ENCODE assay signal across 20 cellular contexts in genomic region chr12:129535351-129535750, GRCh38.
DNase-seq lines count a peak whose midpoint lies in the region; ATAC-seq, FAIRE-seq and TF ChIP-seq lines count a peak whose summit lies in the region.
"Had no signal": no experiment of that assay in that cellular context is flagged by ENCODE, and none has a peak within 500 bp of the region (broad histone marks: within the 10 kb centered on the region; RNA-seq: fewer than 3 reads in every experiment).

No MANE protein-coding gene starts in this region.

- TF ChIP-seq EP300 in K562 (IDR thresholded peaks at IDR 0.05; ENCODE audit: low read length): no peak

- H3K9me3 ChIP-seq in K562 (replicated peaks; ENCODE audit: control insufficient read depth, insufficient read depth, low read depth, low read length): no peaks in the 10 kb centered on the region
- H3K9me3 ChIP-seq in hepatocyte (ENCODE audit: low read depth): no peaks in the 10 kb centered on the region
- H3K9me3 ChIP-seq: SK-N-SH had no signal

- ATAC-seq in K562 (no peak), HG02798 (IDR thresholded peaks at IDR 0.05; ENCODE audit: poor library complexity, unreplicated experiment) (no peak), GM18498 (IDR thresholded peaks at IDR 0.05; ENCODE audit: unreplicated experiment) (no peak)
- ATAC-seq: GM12878 had no signal

- peaks cover 14% of the 10 kb centered on the region for H3K9me3 Mint-ChIP-seq in activated CD4-positive, alpha-beta T cell treated with anti-CD3 and anti-CD28 coated beads, Interleukin-2, amount 10 ng/mL, durations not matched to agents 24 days and 14 days

- no peak for TF ChIP-seq POLR2A in K562 (conservative IDR thresholded peaks at IDR 0.05)

- in situ Hi-C loops in K562 (cut with MboI): no loop called here

- no peak overlapping the region for H3K9ac ChIP-seq in K562 (ENCODE audit: insufficient read depth in 1 of 2, low read depth in 2 of 2, low read length in 2 of 2)
- H3K9ac ChIP-seq: SK-N-SH had no signal

- H4K20me1 ChIP-seq in K562 (replicated peaks; ENCODE audit: control insufficient read depth, insufficient read depth, low read length): no peaks in the 10 kb centered on the region
- no peaks in the 10 kb centered on the region for H4K20me1 ChIP-seq in hepatocyte (ENCODE audit: insufficient read depth, poor library complexity, severe bottlenecking)

- POLR2A ChIA-PET in K562 (lab: Yijun Ruan, JAX): no interaction called here

- no peaks in the 10 kb centered on the region for H3K36me3 Mint-ChIP-seq in activated CD4-positive, alpha-beta T cell treated with anti-CD3 and anti-CD28 coated beads, Interleukin-2, amount 10 ng/mL, durations not matched to agents 24 days and 14 days (ENCODE audit: low read depth)

- no peaks in the 10 kb centered on the region for H3K9me2 ChIP-seq in hepatocyte (replicated peaks; ENCODE audit: insufficient read depth)
- H3K9me2 ChIP-seq: SK-N-SH had no signal

- H3K79me2 ChIP-seq in K562 (ENCODE audit: control insufficient read depth, insufficient read depth, low read length): no peaks in the 10 kb centered on the region
- no peaks in the 10 kb centered on the region for H3K79me2 ChIP-seq in hepatocyte

- H3K9me1 ChIP-seq in K562 (ENCODE audit: control insufficient read depth, insufficient read depth, low read length): no peaks in the 10 kb centered on the region

- H3K4me2 ChIP-seq in K562 (ENCODE audit: insufficient read depth, low read length) (no peak overlapping the region), hepatocyte (no peak overlapping the region)
- H3K4me2 ChIP-seq: SK-N-SH had no signal

- H2AFZ ChIP-seq in K562 (ENCODE audit: low read depth, low read length) (no peak overlapping the region), hepatocyte (no peak overlapping the region)

- no peak overlapping the region for H3K27ac ChIP-seq in K562 (ENCODE audit: extremely low read depth, low read depth, low read length)
- no peak overlapping the region for H3K27ac ChIP-seq in hepatocyte
- H3K27ac ChIP-seq: 22Rv1 had no signal

- no peak for TF ChIP-seq RAD21 in K562 (CRISPR knock-in tag; conservative IDR thresholded peaks at IDR 0.05 in 1 of 2, IDR thresholded peaks at IDR 0.05 in 1 of 2)

- H3K4me3 ChIP-seq in K562 (no peak overlapping the region), hepatocyte (no peak overlapping the region)
- H3K4me3 ChIP-seq: GM12878 had no signal

- H3K27me3 ChIP-seq in K562 (ENCODE audit: control insufficient read depth in 2 of 2, insufficient read depth in 2 of 2, low read length in 2 of 2) (no peaks in the 10 kb centered on the region), hepatocyte (no peaks in the 10 kb centered on the region)

- no peaks in the 10 kb centered on the region for H3K27me3 Mint-ChIP-seq in activated CD4-positive, alpha-beta T cell treated with anti-CD3 and anti-CD28 coated beads, Interleukin-2, amount 10 ng/mL, durations not matched to agents 24 days and 14 days

- 10% methylated on average over 2 of the region's 2 CpGs for WGBS in K562 (ENCODE audit: insufficient coverage, low coverage, missing lambda C conversion rate)
- WGBS in hepatocyte (ENCODE audit: low lambda C conversion rate, missing lambda C conversion rate): 90% methylated on average over 2 of the region's 2 CpGs

- no peak for FAIRE-seq in K562 (lab: Jason Lieb, UNC)
- FAIRE-seq: GM12878 had no signal

- CTCF ChIA-PET in K562 (lab: Yijun Ruan, JAX; ENCODE audit: low intra/inter-chr PET ratio): no interaction called here

- H3K36me3 ChIP-seq in K562 (ENCODE audit: control insufficient read depth, insufficient read depth, low read length) (no peaks in the 10 kb centered on the region), hepatocyte (replicated peaks; ENCODE audit: insufficient read depth, low read depth) (no peaks in the 10 kb centered on the region)

- no peak overlapping the region for H3K4me3 Mint-ChIP-seq in activated CD4-positive, alpha-beta T cell treated with anti-CD3 and anti-CD28 coated beads, Interleukin-2, amount 10 ng/mL, durations not matched to agents 24 days and 14 days

- DNase-seq in DMS53 (lab: John Stamatoyannopoulos, UW): peak; percentile 19
- DNase-seq in DMS53 treated with DMSO at 0.1 percent for 48 hours (lab: John Stamatoyannopoulos, UW; ENCODE audit: unreplicated experiment): no peak
- DNase-seq in NCI-H526 (lab: John Stamatoyannopoulos, UW): peak; percentile 83 to 88
- no peak for DNase-seq in K562 (ENCODE audit: extremely low read depth in 1 of 4, low spot score in 3 of 4)
- DNase-seq in hepatocyte (ENCODE audit: low spot score): peak; percentile 26
- DNase-seq in activated CD4-positive, alpha-beta T cell treated with anti-CD3 and anti-CD28 coated beads, Interleukin-2, amount 10 ng/mL, durations not matched to agents 24 days and 14 days: no peak
- DNase-seq: AML-193; KG1; NCI-H1105; NCI-H2081 treated with DMSO at 0.1 percent for 48 hours; NCI-H2227 treated with DMSO at 0.1 percent for 48 hours; NCI-H510A treated with DMSO at 0.1 percent for 48 hours; NK-92 treated with Interleukin-12 subunit alpha and Interleukin-12 subunit beta, amount 100 ng/mL, for 24 hours; RPMI8226; SHP77 treated with DMSO at 0.1 percent for 48 hours; SK-N-SH had no signal

- no peaks in the 10 kb centered on the region for H3K4me1 Mint-ChIP-seq in activated CD4-positive, alpha-beta T cell treated with anti-CD3 and anti-CD28 coated beads, Interleukin-2, amount 10 ng/mL, durations not matched to agents 24 days and 14 days

- no peak for TF ChIP-seq CTCF in K562 (IDR thresholded peaks at IDR 0.05 in 2 of 3, conservative IDR thresholded peaks at IDR 0.05 in 1 of 3; ENCODE audit: insufficient read depth in 2 of 3, low read depth in 1 of 3, low read length in 3 of 3)
- no peak for TF ChIP-seq CTCF in hepatocyte (IDR thresholded peaks at IDR 0.05; ENCODE audit: poor library complexity)

- H3K4me1 ChIP-seq in K562 (replicated peaks in 1 of 2; ENCODE audit: control insufficient read depth in 2 of 2, insufficient read depth in 2 of 2, low read length in 2 of 2) (no peaks in the 10 kb centered on the region), hepatocyte (ENCODE audit: insufficient read depth) (peaks cover 9% of the 10 kb centered on the region)

- H3K27ac Mint-ChIP-seq in activated CD4-positive, alpha-beta T cell treated with anti-CD3 and anti-CD28 coated beads, Interleukin-2, amount 10 ng/mL, durations not matched to agents 24 days and 14 days: no peak overlapping the region

- intact Hi-C loops in K562 (cut with micrococcal nuclease): no loop called here
- intact Hi-C loops in activated CD4-positive, alpha-beta T cell treated with anti-CD3 and anti-CD28 coated beads, Interleukin-2, amount 10 ng/mL, durations not matched to agents 24 days and 14 days (cut with micrococcal nuclease): no loop called here

- no TSS peak for BruUV-seq in K562 (replicated peaks; lab: Mats Ljungman, UMichigan)

TF ChIP-seq in K562, 482 proteins besides CTCF, POLR2A, EP300 and RAD21:
- TF ChIP-seq CEBPB (tag; IDR thresholded peaks at IDR 0.05) (peak; percentile 16; the same call in 1 of the 2 replicates), SMC3 (conservative IDR thresholded peaks at IDR 0.05; ENCODE audit: insufficient read depth, low read depth, low read length) (no peak)

Comparison
In these comparisons a context has a peak if more than half of its experiments do, and no peak if none do; other contexts are left out.
1. DNase-seq: peak in DMS53 (single experiment), NCI-H526 (2 of 2) and hepatocyte (single experiment); none in DMS53 treated with DMSO at 0.1 percent for 48 hours (single experiment), K562 (0 of 4) and activated CD4-positive, alpha-beta T cell treated with anti-CD3 and anti-CD28 coated beads, Interleukin-2, amount 10 ng/mL, durations not matched to agents 24 days and 14 days (single experiment).